ENCODE assay signal across 8 cellular contexts in genomic region chr4:175536852-175537453, GRCh38.
DNase-seq lines count a peak whose midpoint lies in the region; ATAC-seq and TF ChIP-seq lines count a peak whose summit lies in the region.

No MANE protein-coding gene starts in this region.

- no peak overlapping the region for H3K4me3 Mint-ChIP-seq in T-cell

- no peak overlapping the region for H3K27ac Mint-ChIP-seq in T-cell

- POLR2A ChIA-PET in T-cell (lab: Charles Lee), result interaction anchor here in 1 of 2 donors (0.6 kb wide), 1 partner anchor 15 kb away, joined by 5 read pairs; no protein-coding TSS in a partner anchor

- no peak for ATAC-seq in T-cell (replicated peaks in 1 of 4)

- TF ChIP-seq CTCF in C4-2B (conservative IDR thresholded peaks at IDR 0.05) (peak; percentile 66), tibial artery (IDR thresholded peaks at IDR 0.05) (peak; percentile 57 to 58)

- H3K4me1 ChIP-seq in tibial artery, result peaks cover 0 to 5% (median 0%) of the 10 kb centered on the region in 4 donors

- H3K27me3 Mint-ChIP-seq in T-cell, result no peaks in the 10 kb centered on the region

- intact Hi-C loops in tibial artery (cut with DNase I; ENCODE audit: low total_unique reads), result no loop called here

- H3K36me3 ChIP-seq in tibial artery, result no peaks in the 10 kb centered on the region

- no peaks in the 10 kb centered on the region for H3K36me3 Mint-ChIP-seq in T-cell

- no peaks in the 10 kb centered on the region for H3K4me1 Mint-ChIP-seq in T-cell

- CTCF ChIA-PET in T-cell (lab: Charles Lee), result no interaction called here

- peaks cover 0 to 3% (median under 1%) of the 10 kb centered on the region in 3 donors for H3K9me3 Mint-ChIP-seq in T-cell

- H3K9me3 ChIP-seq in tibial artery, result peaks cover 0 to 13% (median 0%) of the 10 kb centered on the region in 3 donors

- H3K4me3 ChIP-seq in tibial artery, result no peak overlapping the region

- no peak overlapping the region for H3K27ac ChIP-seq in C4-2B
- H3K27ac ChIP-seq in tibial artery, result no peak overlapping the region

- no peaks in the 10 kb centered on the region for H3K27me3 ChIP-seq in tibial artery

- DNase-seq in GM19238 (ENCODE audit: insufficient read length, low spot score) (peak; percentile 4), LoVo (ENCODE audit: low spot score) (peak; percentile 70), SW480 (ENCODE audit: low spot score) (peak; percentile 40), glomerular visceral epithelial cell (ENCODE audit: extremely low spot score) (peak; percentile 65), tibial artery (no peak), D341Med (ENCODE audit: low spot score) (no peak), T-cell (no peak)

Comparison
In these comparisons a context has a peak if more than half of its experiments do, and no peak if none do; other contexts are left out.
1. DNase-seq: peak in GM19238 (single experiment), LoVo (single experiment), SW480 (single experiment) and glomerular visceral epithelial cell (single experiment); none in tibial artery (0 of 2), D341Med (single experiment) and T-cell (0 of 34).